In the genomic region with DNA sequence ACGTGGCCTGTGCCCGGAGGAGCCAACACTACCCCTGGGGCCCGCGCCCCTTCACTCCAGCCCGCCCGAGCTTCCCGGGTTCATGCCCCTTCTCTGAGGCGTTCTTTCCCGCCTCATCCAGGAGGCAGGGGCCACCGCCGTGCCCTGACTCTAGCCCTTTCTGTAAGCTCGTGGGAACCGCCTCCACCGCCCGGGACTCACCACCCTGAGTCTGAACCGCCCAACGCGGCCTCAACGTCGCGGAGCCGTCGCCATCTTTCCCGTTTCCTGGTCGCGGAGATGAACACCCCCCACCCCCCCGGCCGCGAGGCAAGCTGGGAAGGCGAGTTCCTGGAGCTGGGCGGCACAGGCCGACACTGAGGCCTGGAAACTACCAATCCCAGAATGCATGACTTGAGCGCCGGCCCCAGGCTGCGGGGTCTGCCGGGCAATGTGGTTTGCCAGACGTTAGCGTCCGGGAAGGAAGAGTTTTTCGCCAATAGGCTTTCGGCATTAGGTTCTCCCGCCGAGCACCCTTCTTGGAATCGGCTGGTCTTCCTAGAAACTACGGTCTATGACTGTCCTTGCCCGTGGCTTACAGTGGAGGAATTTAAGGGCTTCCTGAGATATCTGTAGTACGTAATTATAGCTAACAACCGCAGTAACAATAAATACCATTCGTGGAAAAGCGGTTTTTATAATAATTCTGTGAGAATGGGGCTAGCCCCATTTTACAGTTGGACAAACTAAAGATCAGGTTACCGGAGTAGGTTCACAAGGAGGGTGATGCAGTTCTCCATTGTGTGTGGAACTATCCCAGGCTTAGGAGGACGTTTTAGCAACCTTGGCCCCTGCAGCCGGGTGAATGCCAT, we compare ENCODE assay signal across 8 cellular contexts. TPM values are rescaled to one million over a fixed set of nuclear protein-coding genes. Genes with fewer than 3 reads are reported as not detected.
DNase-seq lines count a peak whose midpoint lies in the region; ATAC-seq, FAIRE-seq and TF ChIP-seq lines count a peak whose summit lies in the region.

A gene (minus strand): TSS at position 281 of the 851 bp plus-strand sequence. CDS start 6,381 bp downstream, outside the sequence.

- H3K79me2 ChIP-seq in OCI-LY7 (ENCODE audit: insufficient read depth, low read depth, low read length): peaks cover 39% of the 10 kb centered on the region

- FAIRE-seq in D721Med (lab: Jason Lieb, UNC): no peak

- peak within 1 kb of the TSS; percentile 93 for H2AFZ ChIP-seq in OCI-LY7 (ENCODE audit: low read length)

- peak within 1 kb of the TSS; percentile 87 for H3K4me2 ChIP-seq in OCI-LY7 (ENCODE audit: low read length)

- ATAC-seq in GM21526 (IDR thresholded peaks at IDR 0.05; ENCODE audit: low FRiP score, unreplicated experiment): peak; percentile 82

- H3K9me3 ChIP-seq in OCI-LY7 (ENCODE audit: low read length): no peaks in the 10 kb centered on the region
- H3K9me3 ChIP-seq in mononuclear cell (ENCODE audit: low read depth, low read length): no peaks in the 10 kb centered on the region

- peaks cover 32% of the 10 kb centered on the region for H3K4me1 ChIP-seq in OCI-LY7 (ENCODE audit: insufficient read depth, low read length, poor library complexity, severe bottlenecking)
- H3K4me1 ChIP-seq in mononuclear cell (ENCODE audit: insufficient read depth, low read length): peaks cover 29% of the 10 kb centered on the region

- CTCF ChIA-PET in OCI-LY7 (lab: Charles Lee; ENCODE audit: unreplicated experiment): interaction anchor here (0.9 to 2.8 kb wide), 5 partner anchors 13 to 74 kb away, joined by 3 to 35 read pairs (median 5); a partner anchor contains a TSS

- TF ChIP-seq CTCF in D721Med (IDR thresholded peaks at IDR 0.05; ENCODE audit: insufficient read depth, missing control alignments) (no peak), OCI-LY7 (conservative IDR thresholded peaks at IDR 0.05; ENCODE audit: low read length) (no peak)

- DNase-seq in D721Med (ENCODE audit: insufficient read length, low spot score) (peak; percentile 90), HuH-7.5 (ENCODE audit: low spot score) (peak; percentile 97), OCI-LY7 (ENCODE audit: low spot score) (peak; percentile 97), activated T-cell treated with anti-CD3 and anti-CD28 coated beads for 1 hour (ENCODE audit: low read depth) (peak; percentile 81), epidermal melanocyte (ENCODE audit: insufficient read length, low spot score) (peak; percentile 99)
- peak; percentile 68 to 81 for DNase-seq in stimulated activated CD8-positive, alpha-beta memory T cell treated with anti-CD3 and anti-CD28 coated beads, Interleukin-4, amount 100 ng/mL, for 1 hour (ENCODE audit: low read depth in 2 of 2, low spot score in 1 of 2)

- H3K27me3 ChIP-seq in mononuclear cell (ENCODE audit: insufficient read depth, low read length): no peaks in the 10 kb centered on the region

- peaks cover 8% of the 10 kb centered on the region; the same call in 1 of the 2 replicates for H4K20me1 ChIP-seq in OCI-LY7 (ENCODE audit: insufficient read depth, low read length)

- POLR2A ChIA-PET in OCI-LY7 (lab: Charles Lee): interaction anchor here (0.6 to 3.4 kb wide), 21 partner anchors 14 to 1154 kb away, joined by 3 to 36 read pairs (median 4); a partner anchor contains a TSS

- no peaks in the 10 kb centered on the region for H3K9me2 ChIP-seq in OCI-LY7 (ENCODE audit: insufficient read depth, low read length)

- intact Hi-C loops in OCI-LY7 (cut with micrococcal nuclease; ENCODE audit: unreplicated experiment): loop anchor here (2.0 to 10.0 kb wide), 4 partner anchors 37 to 983 kb away; a partner anchor contains a TSS

- H3K4me3 ChIP-seq in OCI-LY7 (ENCODE audit: low read depth, low read length, poor library complexity, severe bottlenecking) (peak within 1 kb of the TSS; percentile 98), mononuclear cell (ENCODE audit: low read length) (peak within 1 kb of the TSS; percentile 88)

- peak within 1 kb of the TSS; percentile 67 for H3K27ac ChIP-seq in OCI-LY7 (ENCODE audit: low read depth, low read length, poor library complexity, severe bottlenecking)

- H3K36me3 ChIP-seq in OCI-LY7 (ENCODE audit: insufficient read depth, low read length): peaks cover 28% of the 10 kb centered on the region

- TSS peak; percentile 98 for BruUV-seq in OCI-LY7 (replicated peaks; lab: Mats Ljungman, UMichigan)

RNA-seq across cellular contexts. Expression of the gene that starts here (rescaled TPM):
- total RNA-seq in OCI-LY7 (2014; rRNA removed; shearing (Covaris generic)): 91.1 and 101 TPM in 2 replicates
- 103 and 119 TPM in 2 replicates for total RNA-seq in OCI-LY7 (2022)
- total RNA-seq in mononuclear cell: 51.9 TPM

Comparison
In these comparisons a context has a peak if more than half of its experiments do, and no peak if none do; other contexts are left out.
1. Peak in every context shown above with its lines: DNase-seq, ATAC-seq, H3K4me3 ChIP-seq and H3K27ac ChIP-seq.